Comparison of ENCODE assay signal across 7 cellular contexts in genomic region chr9:127166651-127167524, GRCh38. TPM values are rescaled to one million over a fixed set of nuclear protein-coding genes. Genes with fewer than 3 reads are reported as not detected.
DNase-seq lines count a peak whose midpoint lies in the region; ATAC-seq and TF ChIP-seq lines count a peak whose summit lies in the region.

No MANE protein-coding gene starts in this region.

- peaks cover 31% of the 10 kb centered on the region for H3K4me1 Mint-ChIP-seq in memory B cell

- H3K4me3 Mint-ChIP-seq in memory B cell, result peak overlapping the region; percentile 33

- peak; percentile 42 for TF ChIP-seq POLR2A in GM19193 (IDR thresholded peaks at IDR 0.05; ENCODE audit: extremely low read depth, insufficient read depth, insufficient read length)

- peaks cover 2% of the 10 kb centered on the region for H3K36me3 Mint-ChIP-seq in memory B cell

- DNase-seq in NCI-H460 (ENCODE audit: extremely low read depth, low read depth) (peak; percentile 82), memory B cell (ENCODE audit: low spot score in 2 of 2) (peak; percentile 64 to 87), SKM-1 treated with dmso at 0.1 percent for 144 hours (lab: John Stamatoyannopoulos, UW; ENCODE audit: unreplicated experiment) (no peak)
- no peak for DNase-seq in activated CD4-positive, alpha-beta T cell treated with anti-CD3 and anti-CD28 coated beads for 1 hour
- DNase-seq in stimulated activated CD4-positive, alpha-beta T cell treated with anti-CD3 and anti-CD28 coated beads, Interleukin-4, amount 100 ng/mL, for 1 hour, result no peak

- ATAC-seq in HG02885 (IDR thresholded peaks at IDR 0.05; ENCODE audit: poor library complexity, unreplicated experiment), result peak; percentile 74
- ATAC-seq in memory B cell (ENCODE audit: low read depth), result peak; percentile 96

- H3K9me3 Mint-ChIP-seq in memory B cell, result no peaks in the 10 kb centered on the region

- peak overlapping the region; percentile 83 for H3K27ac Mint-ChIP-seq in memory B cell

- no peaks in the 10 kb centered on the region for H3K27me3 Mint-ChIP-seq in memory B cell

RNA-seq across cellular contexts. Expression of gene ANGPTL2, which starts 44.5 kb away (rescaled TPM):
- total RNA-seq in NCI-H460 (2014; rRNA removed; shearing (Covaris generic)), result 0.27 TPM in 1 of 2 replicates, not detected in the other
- 0.10 TPM in 1 of 2 replicates, not detected in the other for polyA plus RNA-seq in NCI-H460 (2014; cell fraction: nucleus; rRNA removed)

Comparison
In these comparisons a context has a peak if more than half of its experiments do, and no peak if none do; other contexts are left out.
1. DNase-seq: peak in NCI-H460 (single experiment) and memory B cell (2 of 2); none in activated CD4-positive, alpha-beta T cell treated with anti-CD3 and anti-CD28 coated beads for 1 hour (single experiment), SKM-1 treated with dmso at 0.1 percent for 144 hours (single experiment) and stimulated activated CD4-positive, alpha-beta T cell treated with anti-CD3 and anti-CD28 coated beads, Interleukin-4, amount 100 ng/mL, for 1 hour (single experiment).